24 cellular contexts compared by ENCODE assay signal in genomic region chr12:41850046-41850445, GRCh38.
"Had no signal": no experiment of that assay in that cellular context is flagged by ENCODE, and none has a peak within 500 bp of the region (broad histone marks: within the 10 kb centered on the region; RNA-seq: fewer than 3 reads in every experiment).

No MANE protein-coding gene starts in this region.

- H3K36me3 Mint-ChIP-seq: natural killer cell; stimulated activated effector memory CD8-positive, alpha-beta T cell treated with anti-CD3 and anti-CD28 coated beads, Interleukin-12 subunit alpha, Interleukin-12 subunit beta, amount 100 ng/mL, for 72 hours had no signal

- H3K9me3 ChIP-seq: colonic mucosa, gastrocnemius medialis, ovary, sigmoid colon, thyroid gland had no signal

- H3K4me1 Mint-ChIP-seq: memory B cell; natural killer cell; stimulated activated effector memory CD8-positive, alpha-beta T cell treated with anti-CD3 and anti-CD28 coated beads, Interleukin-12 subunit alpha, Interleukin-12 subunit beta, amount 100 ng/mL, for 72 hours had no signal

- FAIRE-seq: kidney had no signal

- H3K27me3 Mint-ChIP-seq: dendritic cell treated with granulocyte-macrophage colony-stimulating factor and Interleukin-4, amounts not matched to agents 40 ng/mL and 50 ng/mL, for 4 days had no signal

- H2AFZ ChIP-seq: hepatocyte had no signal

- H3K27me3 ChIP-seq: colonic mucosa, heart left ventricle, hepatocyte, ovary, sigmoid colon, stomach, thyroid gland had no signal

- H3K36me3 ChIP-seq: colonic mucosa, gastrocnemius medialis, heart left ventricle, ovary, sigmoid colon, stomach, thyroid gland had no signal

- H3K4me3 ChIP-seq: colonic mucosa, gastrocnemius medialis, heart left ventricle, hepatocyte, lung, ovary, psoas muscle, sigmoid colon, stomach, thyroid gland had no signal

- DNase-seq: colonic mucosa; effector memory CD4-positive, alpha-beta T cell; gastrocnemius medialis; heart left ventricle; kidney; natural killer cell; occipital lobe; ovary; posterior cingulate gyrus; psoas muscle; right cardiac atrium; sigmoid colon; stimulated activated CD4-positive, alpha-beta T cell treated with anti-CD3 and anti-CD28 coated beads, Interleukin-2, amount 100 ng/mL, for 24 hours; stimulated activated CD4-positive, alpha-beta T cell treated with anti-CD3 and anti-CD28 coated beads, Interleukin-4, amount 100 ng/mL, for 24 hours; stimulated activated naive CD4-positive, alpha-beta T cell treated with Interleukin-2 at 50 U/mL for 16 hours; stomach; thyroid gland; trophoblast cell had no signal

- H3K9me3 Mint-ChIP-seq: dendritic cell treated with granulocyte-macrophage colony-stimulating factor and Interleukin-4, amounts not matched to agents 40 ng/mL and 50 ng/mL, for 4 days; stimulated activated effector memory CD8-positive, alpha-beta T cell treated with anti-CD3 and anti-CD28 coated beads, Interleukin-12 subunit alpha, Interleukin-12 subunit beta, amount 100 ng/mL, for 72 hours had no signal

- H3K4me1 ChIP-seq: colonic mucosa, gastrocnemius medialis, heart left ventricle, psoas muscle, sigmoid colon, stomach, thyroid gland had no signal

- H3K4me3 Mint-ChIP-seq: dendritic cell treated with granulocyte-macrophage colony-stimulating factor and Interleukin-4, amounts not matched to agents 40 ng/mL and 50 ng/mL, for 4 days; memory B cell; natural killer cell; stimulated activated effector memory CD8-positive, alpha-beta T cell treated with anti-CD3 and anti-CD28 coated beads, Interleukin-12 subunit alpha, Interleukin-12 subunit beta, amount 100 ng/mL, for 72 hours had no signal

- H3K4me2 ChIP-seq: hepatocyte had no signal

- H3K79me2 ChIP-seq: hepatocyte had no signal

- H3K27ac Mint-ChIP-seq: dendritic cell treated with granulocyte-macrophage colony-stimulating factor and Interleukin-4, amounts not matched to agents 40 ng/mL and 50 ng/mL, for 4 days; memory B cell; natural killer cell; stimulated activated effector memory CD8-positive, alpha-beta T cell treated with anti-CD3 and anti-CD28 coated beads, Interleukin-12 subunit alpha, Interleukin-12 subunit beta, amount 100 ng/mL, for 72 hours had no signal

- ATAC-seq: gastrocnemius medialis; heart left ventricle; left lobe of liver; natural killer cell; psoas muscle; right cardiac atrium; stimulated activated effector memory CD8-positive, alpha-beta T cell treated with anti-CD3 and anti-CD28 coated beads, Interleukin-12 subunit alpha, Interleukin-12 subunit beta, amount 100 ng/mL, for 72 hours had no signal

- H3K27ac ChIP-seq: colonic mucosa, gastrocnemius medialis, heart left ventricle, hepatocyte, ovary, psoas muscle, sigmoid colon, stomach, thyroid gland had no signal
